Comparison of ENCODE assay signal across 1 cellular context in genomic region chr11:70092959-70093358, GRCh38.
TF ChIP-seq lines count a peak whose summit lies in the region.

No MANE protein-coding gene starts in this region.

TF ChIP-seq in K562, 482 proteins besides CTCF, POLR2A, EP300 and RAD21:
- TF ChIP-seq THRA (IDR thresholded peaks at IDR 0.05) (no peak), OTX1 (CRISPR knock-in tag; IDR thresholded peaks at IDR 0.05) (0 out of 2 replicates have a peak, but pooled peaks have one; percentile 22), ZBTB26 (CRISPR knock-in tag; IDR thresholded peaks at IDR 0.05) (0 out of 2 replicates have a peak, but pooled peaks have one; percentile 46), CXXC5 (CRISPR knock-in tag; IDR thresholded peaks at IDR 0.05) (no peak), THRB (CRISPR knock-in tag; conservative IDR thresholded peaks at IDR 0.05) (0 out of 2 replicates have a peak, but pooled peaks have one; percentile 21)
